In the genomic region with DNA sequence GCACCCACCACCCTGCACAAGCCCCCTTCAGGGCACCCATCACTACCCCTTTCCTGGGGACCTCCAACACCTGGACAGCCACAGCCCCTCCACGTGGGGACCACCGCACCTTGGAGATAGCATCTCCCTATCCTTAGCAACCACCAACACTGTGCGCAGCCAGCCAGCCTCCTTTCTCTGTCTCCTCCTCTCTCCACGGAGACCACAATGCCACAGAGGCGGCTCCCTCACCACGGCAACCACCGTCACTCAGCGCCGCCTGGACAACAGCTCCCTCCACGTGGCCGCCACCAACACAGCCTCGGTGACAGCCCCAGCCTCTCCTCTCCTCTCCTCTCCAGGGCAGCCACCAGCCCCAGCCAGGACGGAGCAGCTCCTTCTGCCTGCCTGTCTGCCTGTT, we compare ENCODE assay signal across 1 cellular context.
TF ChIP-seq lines count a peak whose summit lies in the region.

No MANE protein-coding gene starts in this region.

TF ChIP-seq in K562, 482 proteins besides CTCF, POLR2A, EP300 and RAD21 (continued from another document):
- no peak for TF ChIP-seq ZMIZ1 (IDR thresholded peaks at IDR 0.05; ENCODE audit: low read depth in 2 of 2, low read length in 2 of 2)
- TF ChIP-seq RB1 (IDR thresholded peaks at IDR 0.05; ENCODE audit: low read depth): no peak
- no peak for TF ChIP-seq MITF (IDR thresholded peaks at IDR 0.05)
- TF ChIP-seq FOXJ2 (tag; IDR thresholded peaks at IDR 0.05): no peak
- no peak for TF ChIP-seq LCOR (CRISPR knock-in tag; IDR thresholded peaks at IDR 0.05)
- TF ChIP-seq TBP (optimal IDR thresholded peaks at IDR 0.05; ENCODE audit: low read depth, low read length): no peak
- TF ChIP-seq ETS2 (tag; IDR thresholded peaks at IDR 0.05; ENCODE audit: borderline replicate concordance, poor library complexity, severe bottlenecking): no peak
- TF ChIP-seq KLF16 (IDR thresholded peaks at IDR 0.05): no peak
- TF ChIP-seq ZNF239 (CRISPR knock-in tag; IDR thresholded peaks at IDR 0.05): no peak
- peak in 1 of 2 experiments; percentile 52; a peak in 1 of 4 replicates for TF ChIP-seq MNT (conservative IDR thresholded peaks at IDR 0.05)
- TF ChIP-seq SETDB1 (IDR thresholded peaks at IDR 0.05; ENCODE audit: low read length): no peak
- TF ChIP-seq MAX (CRISPR knock-in tag; IDR thresholded peaks at IDR 0.05): peak; percentile 17; the same call in 1 of the 2 replicates
- TF ChIP-seq, protein P1, sequence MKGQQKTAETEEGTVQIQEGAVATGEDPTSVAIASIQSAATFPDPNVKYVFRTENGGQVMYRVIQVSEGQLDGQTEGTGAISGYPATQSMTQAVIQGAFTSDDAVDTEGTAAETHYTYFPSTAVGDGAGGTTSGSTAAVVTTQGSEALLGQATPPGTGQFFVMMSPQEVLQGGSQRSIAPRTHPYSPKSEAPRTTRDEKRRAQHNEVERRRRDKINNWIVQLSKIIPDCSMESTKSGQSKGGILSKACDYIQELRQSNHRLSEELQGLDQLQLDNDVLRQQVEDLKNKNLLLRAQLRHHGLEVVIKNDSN (CRISPR knock-in tag; IDR thresholded peaks at IDR 0.05): peak; percentile 41; the same call in 1 of the 2 replicates
- TF ChIP-seq ARID2 (IDR thresholded peaks at IDR 0.05): no peak
- TF ChIP-seq ZNF766 (CRISPR knock-in tag; conservative IDR thresholded peaks at IDR 0.05): no peak
- TF ChIP-seq SIN3A (IDR thresholded peaks at IDR 0.05; ENCODE audit: borderline replicate concordance in 2 of 2, control insufficient read depth in 1 of 2, low read depth in 2 of 2, low read length in 2 of 2): no peak
- TF ChIP-seq KLF6 (CRISPR knock-in tag; IDR thresholded peaks at IDR 0.05; ENCODE audit: borderline replicate concordance): no peak
- no peak for TF ChIP-seq WHSC1 (IDR thresholded peaks at IDR 0.05; ENCODE audit: low read length)
- TF ChIP-seq ZNF830 (CRISPR knock-in tag; IDR thresholded peaks at IDR 0.05): no peak
- TF ChIP-seq, protein P2, sequence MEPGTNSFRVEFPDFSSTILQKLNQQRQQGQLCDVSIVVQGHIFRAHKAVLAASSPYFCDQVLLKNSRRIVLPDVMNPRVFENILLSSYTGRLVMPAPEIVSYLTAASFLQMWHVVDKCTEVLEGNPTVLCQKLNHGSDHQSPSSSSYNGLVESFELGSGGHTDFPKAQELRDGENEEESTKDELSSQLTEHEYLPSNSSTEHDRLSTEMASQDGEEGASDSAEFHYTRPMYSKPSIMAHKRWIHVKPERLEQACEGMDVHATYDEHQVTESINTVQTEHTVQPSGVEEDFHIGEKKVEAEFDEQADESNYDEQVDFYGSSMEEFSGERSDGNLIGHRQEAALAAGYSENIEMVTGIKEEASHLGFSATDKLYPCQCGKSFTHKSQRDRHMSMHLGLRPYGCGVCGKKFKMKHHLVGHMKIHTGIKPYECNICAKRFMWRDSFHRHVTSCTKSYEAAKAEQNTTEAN (CRISPR knock-in tag; IDR thresholded peaks at IDR 0.05): no peak
- no peak for TF ChIP-seq HNRNPH1 (optimal IDR thresholded peaks at IDR 0.05; ENCODE audit: low read depth, low read length)
- no peak for TF ChIP-seq RBM14 (IDR thresholded peaks at IDR 0.05; ENCODE audit: borderline replicate concordance, insufficient read depth, low read depth, low read length)
- TF ChIP-seq, protein P3, sequence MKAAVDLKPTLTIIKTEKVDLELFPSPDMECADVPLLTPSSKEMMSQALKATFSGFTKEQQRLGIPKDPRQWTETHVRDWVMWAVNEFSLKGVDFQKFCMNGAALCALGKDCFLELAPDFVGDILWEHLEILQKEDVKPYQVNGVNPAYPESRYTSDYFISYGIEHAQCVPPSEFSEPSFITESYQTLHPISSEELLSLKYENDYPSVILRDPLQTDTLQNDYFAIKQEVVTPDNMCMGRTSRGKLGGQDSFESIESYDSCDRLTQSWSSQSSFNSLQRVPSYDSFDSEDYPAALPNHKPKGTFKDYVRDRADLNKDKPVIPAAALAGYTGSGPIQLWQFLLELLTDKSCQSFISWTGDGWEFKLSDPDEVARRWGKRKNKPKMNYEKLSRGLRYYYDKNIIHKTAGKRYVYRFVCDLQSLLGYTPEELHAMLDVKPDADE (conservative IDR thresholded peaks at IDR 0.05; ENCODE audit: control insufficient read depth, low read depth, low read length): no peak
- no peak for TF ChIP-seq HLTF (IDR thresholded peaks at IDR 0.05)
- no peak for TF ChIP-seq SOX6 (IDR thresholded peaks at IDR 0.05)
- TF ChIP-seq BRD9 (IDR thresholded peaks at IDR 0.05; ENCODE audit: low read depth, partially characterized antibody): no peak
- TF ChIP-seq FOXP1 (CRISPR knock-in tag; IDR thresholded peaks at IDR 0.05): no peak
- TF ChIP-seq ZC3H8 (IDR thresholded peaks at IDR 0.05): no peak
